Comparison of ENCODE assay signal across 7 cellular contexts in genomic region chr6:146895772-146896061, GRCh38.
"Had no signal": no experiment of that assay in that cellular context is flagged by ENCODE, and none has a peak within 500 bp of the region (broad histone marks: within the 10 kb centered on the region; RNA-seq: fewer than 3 reads in every experiment).

No MANE protein-coding gene starts in this region.

- H3K4me1 Mint-ChIP-seq: IgD-negative memory B cell had no signal

- H3K27ac Mint-ChIP-seq: HFFc6 had no signal

- H3K4me1 ChIP-seq: HAP-1 had no signal

- H3K9me3 Mint-ChIP-seq: HFFc6 had no signal

- DNase-seq: GOT3, H7, HFFc6, KG1 had no signal

- H3K4me3 ChIP-seq: HAP-1 had no signal

- H3K9me3 ChIP-seq: HAP-1 had no signal

- ATAC-seq: HCT116 had no signal

- H3K36me3 ChIP-seq: HAP-1 had no signal

- H3K4me3 Mint-ChIP-seq: HFFc6, IgD-negative memory B cell had no signal
